In the genomic region with DNA sequence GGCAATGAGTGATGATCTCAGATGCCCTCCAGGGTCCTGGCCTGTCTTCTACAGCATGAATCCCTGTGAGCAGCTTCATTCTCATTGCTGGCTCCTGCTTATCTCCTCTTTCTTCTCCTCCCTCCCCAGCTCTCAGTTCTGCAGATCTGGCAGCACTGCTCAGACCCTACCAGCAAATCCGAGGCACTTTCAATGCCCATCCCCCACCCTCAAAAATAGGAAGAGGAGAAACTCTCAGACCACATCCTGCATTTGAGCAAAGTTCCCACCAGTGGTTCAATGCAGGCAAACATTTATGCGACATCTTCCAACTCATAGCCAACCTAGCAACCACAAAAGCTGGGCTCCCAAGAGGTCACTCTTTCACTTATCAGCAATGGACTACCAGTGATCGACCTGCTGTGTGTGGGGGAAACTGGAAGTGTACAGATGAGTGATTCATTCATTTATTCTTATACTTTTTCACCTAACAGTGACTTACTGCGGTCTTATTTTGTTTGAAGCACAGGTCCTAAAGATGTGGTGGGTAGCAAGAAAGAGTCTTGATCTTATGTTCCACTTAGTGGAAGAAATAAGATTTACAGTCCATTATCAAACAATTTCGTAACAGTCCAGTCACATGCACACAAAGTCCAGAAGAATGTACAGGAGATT, we compare ENCODE assay signal across 8 cellular contexts. TPM values are rescaled to one million over a fixed set of nuclear protein-coding genes. Genes with fewer than 3 reads are reported as not detected.
A peak's percentile ranks its signal among the peaks of the same experiment; 100 is the strongest.
DNase-seq lines count a peak whose midpoint lies in the region; ATAC-seq and TF ChIP-seq lines count a peak whose summit lies in the region.

No MANE protein-coding gene starts in this region.

- H3K27me3 ChIP-seq in PC-3 (ENCODE audit: low read length) = no peaks in the 10 kb centered on the region

- H4K20me1 ChIP-seq in PC-3 (ENCODE audit: low read length) = no peaks in the 10 kb centered on the region

- no peaks in the 10 kb centered on the region for H3K9me2 ChIP-seq in PC-3 (replicated peaks; ENCODE audit: low read length)

- H3K4me2 ChIP-seq in PC-3 (ENCODE audit: low read length) = no peak overlapping the region

- H3K4me3 ChIP-seq in PC-3 (ENCODE audit: low read length) = no peak overlapping the region

- no peak overlapping the region for H2AFZ ChIP-seq in PC-3 (ENCODE audit: low read length)

- no peaks in the 10 kb centered on the region for H3K36me3 ChIP-seq in PC-3 (ENCODE audit: low read depth, low read length)

- TF ChIP-seq CTCF in MCF 10A (IDR thresholded peaks at IDR 0.05; ENCODE audit: unreplicated experiment) = no peak
- no peak for TF ChIP-seq CTCF in PC-3 (conservative IDR thresholded peaks at IDR 0.05; ENCODE audit: low read depth, low read length)

- no peak overlapping the region for H3K27ac ChIP-seq in PC-3 (ENCODE audit: low read length)

- BruUV-seq in MCF 10A (replicated peaks; lab: Mats Ljungman, UMichigan) (no TSS peak), PC-3 (replicated peaks; lab: Mats Ljungman, UMichigan) (no TSS peak)

- CTCF ChIA-PET in MCF 10A (lab: Yijun Ruan, JAX) (interaction anchor here (0.6 to 4.0 kb wide), 12 partner anchors 9 to 310 kb away, joined by 3 to 28 read pairs (median 4); no protein-coding TSS in a partner anchor), PC-3 (lab: Charles Lee) (no interaction called here)

- H3K9me3 Mint-ChIP-seq in MCF 10A (ENCODE audit: unreplicated experiment) = no peaks in the 10 kb centered on the region
- peaks cover 7 to 8% of the 10 kb centered on the region in 2 donors for H3K9me3 Mint-ChIP-seq in stimulated activated naive CD8-positive, alpha-beta T cell treated with anti-CD3 and anti-CD28 coated beads, Interleukin-15, amount 100 ng/mL, for 72 hours

- intact Hi-C loops in MCF 10A (cut with micrococcal nuclease) = loop anchor here (2.0 to 5.0 kb wide), 2 partner anchors 191 to 286 kb away; no protein-coding TSS in a partner anchor
- intact Hi-C loops in PC-3 (cut with micrococcal nuclease) = loop anchor here (1.0 kb wide), 1 partner anchor 179 kb away; no protein-coding TSS in a partner anchor

- POLR2A ChIA-PET in MCF 10A (lab: Yijun Ruan, JAX) = no interaction called here
- POLR2A ChIA-PET in PC-3 (lab: Charles Lee; ENCODE audit: unreplicated experiment) = no interaction called here

- peak; percentile 81 for DNase-seq in activated CD8-positive, alpha-beta memory T cell treated with anti-CD3 and anti-CD28 coated beads for 24 hours
- DNase-seq in activated CD8-positive, alpha-beta memory T cell treated with anti-CD3 and anti-CD28 coated beads, Interleukin-2, amount 50 U/mL, for 4 hours = no peak
- peak; percentile 81 for DNase-seq in NAMALWA (ENCODE audit: low spot score)
- DNase-seq in MCF 10A (ENCODE audit: unreplicated experiment) = no peak
- peak; percentile 74 to 89 for DNase-seq in stimulated activated naive CD8-positive, alpha-beta T cell treated with anti-CD3 and anti-CD28 coated beads, Interleukin-15, amount 100 ng/mL, for 72 hours
- no peak for DNase-seq in NCI-H446 (lab: John Stamatoyannopoulos, UW)
- DNase-seq in PC-3 = no peak

- no peaks in the 10 kb centered on the region for H3K9me3 ChIP-seq in PC-3 (ENCODE audit: low read length)

- H3K27me3 Mint-ChIP-seq in MCF 10A (ENCODE audit: insufficient read depth, unreplicated experiment) = no peaks in the 10 kb centered on the region
- no peaks in the 10 kb centered on the region for H3K27me3 Mint-ChIP-seq in stimulated activated naive CD8-positive, alpha-beta T cell treated with anti-CD3 and anti-CD28 coated beads, Interleukin-15, amount 100 ng/mL, for 72 hours

- no peaks in the 10 kb centered on the region for H3F3A ChIP-seq in PC-3 (ENCODE audit: low read length, unreplicated experiment)

- H3K36me3 Mint-ChIP-seq in MCF 10A (ENCODE audit: insufficient read depth, unreplicated experiment) = no peaks in the 10 kb centered on the region

- peaks cover 25% of the 10 kb centered on the region for H3K4me1 Mint-ChIP-seq in MCF 10A (ENCODE audit: insufficient read depth, unreplicated experiment)
- peaks cover 100% of the 10 kb centered on the region for H3K4me1 Mint-ChIP-seq in stimulated activated naive CD8-positive, alpha-beta T cell treated with anti-CD3 and anti-CD28 coated beads, Interleukin-15, amount 100 ng/mL, for 72 hours

- no peak overlapping the region for H3K4me3 Mint-ChIP-seq in MCF 10A (ENCODE audit: unreplicated experiment)
- H3K4me3 Mint-ChIP-seq in stimulated activated naive CD8-positive, alpha-beta T cell treated with anti-CD3 and anti-CD28 coated beads, Interleukin-15, amount 100 ng/mL, for 72 hours = peak overlapping the region; percentile 89 to 92

- peaks cover 21% of the 10 kb centered on the region for H3K4me1 ChIP-seq in PC-3 (ENCODE audit: insufficient read depth, low read length)

- H3K9ac ChIP-seq in PC-3 (ENCODE audit: low read length) = no peak overlapping the region

- ATAC-seq in HG02642 (IDR thresholded peaks at IDR 0.05; ENCODE audit: poor library complexity, unreplicated experiment) (peak; percentile 68), PC-3 (no peak)
- peak; percentile 85 for ATAC-seq in stimulated activated naive CD8-positive, alpha-beta T cell treated with anti-CD3 and anti-CD28 coated beads, Interleukin-15, amount 100 ng/mL, for 72 hours

- H3K79me2 ChIP-seq in PC-3 (ENCODE audit: low read length) = no peaks in the 10 kb centered on the region

- H3K27ac Mint-ChIP-seq in MCF 10A (ENCODE audit: low read depth, unreplicated experiment) = peak overlapping the region; percentile 49
- H3K27ac Mint-ChIP-seq in stimulated activated naive CD8-positive, alpha-beta T cell treated with anti-CD3 and anti-CD28 coated beads, Interleukin-15, amount 100 ng/mL, for 72 hours = peak overlapping the region; percentile 96 to 97

RNA-seq across cellular contexts. Expression of a gene that starts 5.8 kb away (rescaled TPM):
- total RNA-seq in MCF 10A (2022) = 1.4 and 2.1 TPM in 2 replicates
- 0.55 TPM in 1 of 2 replicates, not detected in the other for total RNA-seq in PC-3 (2014; rRNA removed)

RNA-seq across cellular contexts. Expression of a gene that starts 21.3 kb away (rescaled TPM):
- 3.9 and 6.0 TPM in 2 replicates for total RNA-seq in MCF 10A (2022)
- 3.2 and 4.0 TPM in 2 replicates for total RNA-seq in PC-3 (2014; rRNA removed)

Comparison
In these comparisons a context has a peak if more than half of its experiments do, and no peak if none do; other contexts are left out.
1. DNase-seq: peak in activated CD8-positive, alpha-beta memory T cell treated with anti-CD3 and anti-CD28 coated beads for 24 hours (single experiment), NAMALWA (single experiment) and stimulated activated naive CD8-positive, alpha-beta T cell treated with anti-CD3 and anti-CD28 coated beads, Interleukin-15, amount 100 ng/mL, for 72 hours (2 of 2); none in activated CD8-positive, alpha-beta memory T cell treated with anti-CD3 and anti-CD28 coated beads, Interleukin-2, amount 50 U/mL, for 4 hours (single experiment), MCF 10A (single experiment), NCI-H446 (0 of 2) and PC-3 (single experiment).